Comparison of ENCODE assay signal across 8 cellular contexts in the genomic region with DNA sequence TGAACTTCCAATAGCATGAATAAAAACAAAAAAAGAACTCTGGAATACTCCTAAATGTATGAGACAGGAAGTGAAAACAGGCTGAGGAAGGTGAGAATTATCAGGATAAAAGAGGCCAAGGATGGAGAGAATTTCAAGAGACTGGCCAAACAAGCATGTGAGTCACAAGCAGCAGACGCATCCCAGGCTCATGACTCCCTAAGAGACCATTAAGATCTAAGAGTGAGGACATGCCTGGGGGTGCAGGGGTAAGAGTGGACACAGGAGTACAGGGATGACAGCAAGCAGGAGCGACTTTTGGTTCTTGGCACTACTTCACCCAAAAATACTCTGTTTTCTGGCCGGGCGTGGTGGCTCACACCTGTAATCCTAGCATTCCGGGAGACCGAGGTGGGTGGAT. TPM values are rescaled to one million over a fixed set of nuclear protein-coding genes. Genes with fewer than 3 reads are reported as not detected.
DNase-seq lines count a peak whose midpoint lies in the region; ATAC-seq, FAIRE-seq and TF ChIP-seq lines count a peak whose summit lies in the region.

No MANE protein-coding gene starts in this region.

- FAIRE-seq in kidney (lab: Jason Lieb, UNC): no peak

- no peaks in the 10 kb centered on the region for H3K9me3 ChIP-seq in kidney (ENCODE audit: control insufficient read depth in 1 of 2, low read length in 2 of 2)

- no peak overlapping the region for H3K4me3 ChIP-seq in kidney (ENCODE audit: low read length in 2 of 2)
- H3K4me3 ChIP-seq in dorsolateral prefrontal cortex: no peak overlapping the region

- DNase-seq in A172 (ENCODE audit: low spot score): peak; percentile 64
- DNase-seq in GM04503 (ENCODE audit: low read depth): peak; percentile 17
- peak; percentile 85 for DNase-seq in amniotic epithelial cell (ENCODE audit: low read depth)
- no peak for DNase-seq in kidney
- DNase-seq in dorsolateral prefrontal cortex: no peak
- no peak for DNase-seq in SK-N-DZ (ENCODE audit: low spot score)

- ATAC-seq in GM18861 (IDR thresholded peaks at IDR 0.05; ENCODE audit: unreplicated experiment) (no peak), GM21619 (IDR thresholded peaks at IDR 0.05; ENCODE audit: unreplicated experiment) (no peak)

- H3K36me3 ChIP-seq in kidney (ENCODE audit: control insufficient read depth in 1 of 2, insufficient read depth in 2 of 2, low read length in 2 of 2): no peaks in the 10 kb centered on the region

- intact Hi-C loops in kidney (cut with DNase I) (no loop called here), dorsolateral prefrontal cortex (cut with DNase I) (no loop called here)

- no peak for TF ChIP-seq CTCF in kidney (IDR thresholded peaks at IDR 0.05; ENCODE audit: borderline replicate concordance, extremely low read depth, insufficient read depth)
- no peak for TF ChIP-seq CTCF in dorsolateral prefrontal cortex (IDR thresholded peaks at IDR 0.05 in 54 of 56, conservative IDR thresholded peaks at IDR 0.05 in 2 of 56; ENCODE audit: low read depth in 1 of 56, partially characterized antibody in 56 of 56)

- peak overlapping the region; percentile 45 to 64 for H3K27ac ChIP-seq in kidney (ENCODE audit: low read depth in 2 of 2, low read length in 2 of 2)
- peak overlapping the region in 11 of 59 donors; percentile 7 to 63 (median 22) for H3K27ac ChIP-seq in dorsolateral prefrontal cortex

- H3K27me3 ChIP-seq in dorsolateral prefrontal cortex: no peaks in the 10 kb centered on the region

- peak overlapping the region in 1 of 2 donors; percentile 55 for H3K9ac ChIP-seq in kidney (ENCODE audit: low read length in 2 of 2)

- H3K4me1 ChIP-seq in kidney (ENCODE audit: control insufficient read depth in 1 of 2, insufficient read depth in 1 of 2, low read depth in 1 of 2, low read length in 2 of 2): peaks cover 39 to 43% of the 10 kb centered on the region in 2 donors

RNA-seq across cellular contexts. Expression of a gene that starts 7.1 kb away (rescaled TPM):
- total RNA-seq in A172 (2014; rRNA removed; shearing (Covaris generic)): 36.1 and 39.7 TPM in 2 replicates
- total RNA-seq in kidney (102 TPM), dorsolateral prefrontal cortex (10 to 100 TPM; 19.5 to 74.6 (median 41.4) TPM)
- 87.9 TPM for polyA plus RNA-seq in kidney (ENCODE audit: insufficient read depth, low read depth, low replicate concordance)
- 35.8 and 40.7 TPM in 2 replicates for polyA plus RNA-seq in SK-N-DZ (2014; cell fraction: cytosol; rRNA removed)
- 17.2 and 33.3 TPM in 2 replicates for polyA plus RNA-seq in SK-N-DZ (2014; cell fraction: nucleus; rRNA removed)

RNA-seq across cellular contexts. Expression of a gene that starts 23.1 kb away (rescaled TPM):
- total RNA-seq in A172 (2014; rRNA removed; shearing (Covaris generic)): 35.9 and 40.1 TPM in 2 replicates
- total RNA-seq in kidney: 36.1 TPM
- 34.5 TPM for polyA plus RNA-seq in kidney (ENCODE audit: insufficient read depth, low read depth, low replicate concordance)
- total RNA-seq in dorsolateral prefrontal cortex: 100 to 1,000 TPM in 15 of 120 experiments, 10 to 100 TPM in 105; 55.0 to 133 (median 84.0) TPM
- 44.6 and 52.1 TPM in 2 replicates for polyA plus RNA-seq in SK-N-DZ (2014; cell fraction: cytosol; rRNA removed)
- polyA plus RNA-seq in SK-N-DZ (2014; cell fraction: nucleus; rRNA removed): 413 and 419 TPM in 2 replicates

RNA-seq across cellular contexts. Expression of a gene that starts 23.8 kb away (rescaled TPM):
- 48.5 and 50.3 TPM in 2 replicates for total RNA-seq in A172 (2014; rRNA removed; shearing (Covaris generic))
- total RNA-seq in kidney (33.7 TPM), dorsolateral prefrontal cortex (10 to 100 TPM; 41.5 to 82.0 (median 64.4) TPM)
- polyA plus RNA-seq in kidney (ENCODE audit: insufficient read depth, low read depth, low replicate concordance): 52.0 TPM
- 70.1 and 107 TPM in 2 replicates for polyA plus RNA-seq in SK-N-DZ (2014; cell fraction: cytosol; rRNA removed)
- 79.2 and 96.6 TPM in 2 replicates for polyA plus RNA-seq in SK-N-DZ (2014; cell fraction: nucleus; rRNA removed)

RNA-seq across cellular contexts. Expression of a gene that starts 39.7 kb away (rescaled TPM):
- total RNA-seq in A172 (2014; rRNA removed; shearing (Covaris generic)): not detected in 2 replicates
- not detected for total RNA-seq in kidney
- polyA plus RNA-seq in kidney (ENCODE audit: insufficient read depth, low read depth, low replicate concordance): not detected
- total RNA-seq in dorsolateral prefrontal cortex: 10 to 100 TPM in 1 of 120 experiments, 1 to 10 TPM in 118, not detected in 1; 1.1 to 12.4 (median 3.8) TPM
- 6.2 and 8.3 TPM in 2 replicates for polyA plus RNA-seq in SK-N-DZ (2014; cell fraction: cytosol; rRNA removed)
- 2.9 and 6.4 TPM in 2 replicates for polyA plus RNA-seq in SK-N-DZ (2014; cell fraction: nucleus; rRNA removed)

RNA-seq across cellular contexts. Expression of a gene that starts 40.6 kb away (rescaled TPM):
- 26.6 and 28.6 TPM in 2 replicates for total RNA-seq in A172 (2014; rRNA removed; shearing (Covaris generic))
- total RNA-seq in kidney (76.5 TPM), dorsolateral prefrontal cortex (100 to 1,000 TPM in 83 of 120 experiments, 10 to 100 TPM in 37; 76.8 to 142 (median 107) TPM)
- polyA plus RNA-seq in kidney (ENCODE audit: insufficient read depth, low read depth, low replicate concordance): 41.7 TPM
- polyA plus RNA-seq in SK-N-DZ (2014; cell fraction: cytosol; rRNA removed): 103 TPM in 2 replicates
- polyA plus RNA-seq in SK-N-DZ (2014; cell fraction: nucleus; rRNA removed): 264 and 306 TPM in 2 replicates

Comparison
In these comparisons a context has a peak if more than half of its experiments do, and no peak if none do; other contexts are left out.
1. DNase-seq: peak in A172 (single experiment), GM04503 (single experiment) and amniotic epithelial cell (single experiment); none in kidney (single experiment), dorsolateral prefrontal cortex (0 of 10) and SK-N-DZ (single experiment).